Comparison of ENCODE assay signal across 29 cellular contexts in the genomic region with DNA sequence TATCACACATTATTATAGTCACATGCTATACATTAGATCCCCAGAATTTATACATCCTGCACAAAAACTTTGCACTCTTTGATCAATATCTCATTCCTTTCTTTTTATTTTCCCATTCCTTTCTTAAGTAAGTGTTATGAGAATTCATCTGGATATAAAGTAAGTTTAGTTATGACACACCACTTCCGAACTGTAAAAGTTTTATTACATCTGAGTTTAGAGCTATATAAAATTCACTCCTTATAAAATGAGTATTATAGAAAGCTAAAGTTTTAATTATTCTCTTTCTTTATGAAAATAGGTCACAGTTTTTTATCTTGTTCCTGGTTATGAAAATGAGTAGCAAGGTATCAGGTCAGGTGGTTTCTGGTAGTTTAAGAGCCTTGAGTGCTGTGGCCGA.
"Had no signal": no experiment of that assay in that cellular context is flagged by ENCODE, and none has a peak within 500 bp of the region (broad histone marks: within the 10 kb centered on the region; RNA-seq: fewer than 3 reads in every experiment).

No MANE protein-coding gene starts in this region.

- H3K27me3 ChIP-seq: adrenal gland, body of pancreas, dorsolateral prefrontal cortex had no signal

- H3K27ac ChIP-seq: adrenal gland, body of pancreas, dorsolateral prefrontal cortex had no signal

- FAIRE-seq: colon, frontal cortex had no signal

- H3K9me3 ChIP-seq: adrenal gland, body of pancreas had no signal

- H3K4me3 Mint-ChIP-seq: activated CD4-positive, alpha-beta memory T cell treated with anti-CD3 and anti-CD28 coated beads for 36 hours; activated CD4-positive, alpha-beta T cell treated with anti-CD3 and anti-CD28 coated beads for 36 hours; activated CD4-positive, alpha-beta T cell treated with anti-CD3 and anti-CD28 coated beads, Interleukin-2, amount 10 ng/mL, durations not matched to agents 24 days and 14 days; activated CD8-positive, alpha-beta memory T cell treated with anti-CD3 and anti-CD28 coated beads, Interleukin-2, amount 10 ng/mL, durations not matched to agents 7 days and 5 days; activated CD8-positive, alpha-beta T cell treated with anti-CD3 and anti-CD28 coated beads, Interleukin-2, amount 10 ng/mL, durations not matched to agents 7 days and 5 days; activated naive CD4-positive, alpha-beta T cell treated with anti-CD3 and anti-CD28 coated beads for 36 hours; activated naive CD4-positive, alpha-beta T cell treated with anti-CD3 and anti-CD28 coated beads, Interleukin-2, amount 50 U/mL, for 24 hours; activated naive CD8-positive, alpha-beta T cell treated with anti-CD3 and anti-CD28 coated beads for 36 hours; activated naive CD8-positive, alpha-beta T cell treated with anti-CD3 and anti-CD28 coated beads, Interleukin-2, amount 50 U/mL, for 24 hours; activated T-helper 1 cell treated with anti-CD3 and anti-CD28 coated beads, Interleukin-12 subunit alpha, Interleukin-12 subunit beta, Interleukin-2, Interleukin-4 antibody, amounts not matched to agents 30 ng/mL and 10 ng/mL and 1 ng/mL, durations not matched to agents 14 hours and 24 hours and 36 hours; dendritic cell treated with granulocyte-macrophage colony-stimulating factor and Interleukin-4, amounts not matched to agents 40 ng/mL and 50 ng/mL, for 4 days; endodermal cell had no signal

- H3K36me3 ChIP-seq: adrenal gland had no signal

- H3K9me3 Mint-ChIP-seq: activated CD4-positive, alpha-beta T cell treated with anti-CD3 and anti-CD28 coated beads, Interleukin-2, amount 10 ng/mL, durations not matched to agents 24 days and 14 days; activated naive CD4-positive, alpha-beta T cell treated with anti-CD3 and anti-CD28 coated beads, Interleukin-2, amount 50 U/mL, for 24 hours; dendritic cell treated with granulocyte-macrophage colony-stimulating factor and Interleukin-4, amounts not matched to agents 40 ng/mL and 50 ng/mL, for 4 days; endodermal cell had no signal

- H3K36me3 Mint-ChIP-seq: activated CD4-positive, alpha-beta memory T cell treated with anti-CD3 and anti-CD28 coated beads for 36 hours; activated CD8-positive, alpha-beta memory T cell treated with anti-CD3 and anti-CD28 coated beads, Interleukin-2, amount 10 ng/mL, durations not matched to agents 7 days and 5 days; activated naive CD4-positive, alpha-beta T cell treated with anti-CD3 and anti-CD28 coated beads, Interleukin-2, amount 50 U/mL, for 24 hours had no signal

- H3K27me3 Mint-ChIP-seq: activated CD4-positive, alpha-beta memory T cell treated with anti-CD3 and anti-CD28 coated beads for 36 hours; activated CD4-positive, alpha-beta T cell treated with anti-CD3 and anti-CD28 coated beads for 36 hours; activated CD4-positive, alpha-beta T cell treated with anti-CD3 and anti-CD28 coated beads, Interleukin-2, amount 10 ng/mL, durations not matched to agents 24 days and 14 days; activated CD8-positive, alpha-beta memory T cell treated with anti-CD3 and anti-CD28 coated beads, Interleukin-2, amount 10 ng/mL, durations not matched to agents 7 days and 5 days; activated naive CD4-positive, alpha-beta T cell treated with anti-CD3 and anti-CD28 coated beads, Interleukin-2, amount 50 U/mL, for 24 hours; activated naive CD8-positive, alpha-beta T cell treated with anti-CD3 and anti-CD28 coated beads for 36 hours; activated naive CD8-positive, alpha-beta T cell treated with anti-CD3 and anti-CD28 coated beads, Interleukin-2, amount 50 U/mL, for 24 hours; dendritic cell treated with granulocyte-macrophage colony-stimulating factor and Interleukin-4, amounts not matched to agents 40 ng/mL and 50 ng/mL, for 4 days had no signal

- DNase-seq: activated CD4-positive, alpha-beta memory T cell treated with anti-CD3 and anti-CD28 coated beads for 36 hours; activated CD4-positive, alpha-beta T cell treated with anti-CD3 and anti-CD28 coated beads for 36 hours; activated CD4-positive, alpha-beta T cell treated with anti-CD3 and anti-CD28 coated beads, Interleukin-2, amount 10 ng/mL, durations not matched to agents 24 days and 14 days; activated CD4-positive, CD25-positive, alpha-beta regulatory T cell; activated CD4-positive, CD25-positive, alpha-beta regulatory T cell treated with anti-CD3 and anti-CD28 coated beads, Interleukin-2, amount 50 U/mL, for 72 hours; activated CD8-positive, alpha-beta memory T cell treated with anti-CD3 and anti-CD28 coated beads, Interleukin-2, amount 10 ng/mL, durations not matched to agents 7 days and 5 days; activated CD8-positive, alpha-beta memory T cell treated with anti-CD3 and anti-CD28 coated beads, Interleukin-2, amount 50 U/mL, for 4 hours; activated CD8-positive, alpha-beta T cell treated with anti-CD3 and anti-CD28 coated beads, Interleukin-2, amount 10 ng/mL, durations not matched to agents 7 days and 5 days; activated effector memory CD4-positive, alpha-beta T cell treated with anti-CD3 and anti-CD28 coated beads, Interleukin-2, amount 50 U/mL, for 16 hours; activated naive CD4-positive, alpha-beta T cell treated with anti-CD3 and anti-CD28 coated beads for 36 hours; activated naive CD8-positive, alpha-beta T cell treated with anti-CD3 and anti-CD28 coated beads for 36 hours; activated naive CD8-positive, alpha-beta T cell treated with anti-CD3 and anti-CD28 coated beads, Interleukin-2, amount 50 U/mL, for 24 hours; activated T-cell treated with anti-CD3 and anti-CD28 coated beads, Interleukin-2, amount 50 U/mL, for 1 hour; activated T-cell treated with anti-CD3 and anti-CD28 coated beads, Interleukin-2, amount 50 U/mL, for 48 hours; adrenal gland; amygdala; aorta; body of pancreas; caudate nucleus; dorsolateral prefrontal cortex; effector memory CD4-positive, alpha-beta T cell; endodermal cell; T-helper 2 cell had no signal

- H3K27ac Mint-ChIP-seq: activated CD4-positive, alpha-beta memory T cell treated with anti-CD3 and anti-CD28 coated beads for 36 hours; activated CD4-positive, alpha-beta T cell treated with anti-CD3 and anti-CD28 coated beads for 36 hours; activated CD4-positive, alpha-beta T cell treated with anti-CD3 and anti-CD28 coated beads, Interleukin-2, amount 10 ng/mL, durations not matched to agents 24 days and 14 days; activated CD8-positive, alpha-beta memory T cell treated with anti-CD3 and anti-CD28 coated beads, Interleukin-2, amount 10 ng/mL, durations not matched to agents 7 days and 5 days; activated CD8-positive, alpha-beta T cell treated with anti-CD3 and anti-CD28 coated beads, Interleukin-2, amount 10 ng/mL, durations not matched to agents 7 days and 5 days; activated naive CD4-positive, alpha-beta T cell treated with anti-CD3 and anti-CD28 coated beads for 36 hours; activated naive CD4-positive, alpha-beta T cell treated with anti-CD3 and anti-CD28 coated beads, Interleukin-2, amount 50 U/mL, for 24 hours; activated naive CD8-positive, alpha-beta T cell treated with anti-CD3 and anti-CD28 coated beads for 36 hours; activated naive CD8-positive, alpha-beta T cell treated with anti-CD3 and anti-CD28 coated beads, Interleukin-2, amount 50 U/mL, for 24 hours; activated T-helper 1 cell treated with anti-CD3 and anti-CD28 coated beads, Interleukin-12 subunit alpha, Interleukin-12 subunit beta, Interleukin-2, Interleukin-4 antibody, amounts not matched to agents 30 ng/mL and 10 ng/mL and 1 ng/mL, durations not matched to agents 14 hours and 24 hours and 36 hours; activated T-helper 2 cell treated with anti-CD3 and anti-CD28 coated beads, Interferon-gamma antibody, Interleukin-2, Interleukin-4, amounts not matched to agents 10 μg/mL and 5 μg/mL and 100 μg/mL, durations not matched to agents 14 hours and 24 hours and 36 hours; dendritic cell treated with granulocyte-macrophage colony-stimulating factor and Interleukin-4, amounts not matched to agents 40 ng/mL and 50 ng/mL, for 4 days; endodermal cell had no signal

- H3K4me3 ChIP-seq: adrenal gland, body of pancreas, dorsolateral prefrontal cortex had no signal

- H3K4me1 ChIP-seq: adrenal gland, body of pancreas had no signal

- H3K4me1 Mint-ChIP-seq: activated CD4-positive, alpha-beta T cell treated with anti-CD3 and anti-CD28 coated beads for 36 hours; activated CD4-positive, alpha-beta T cell treated with anti-CD3 and anti-CD28 coated beads, Interleukin-2, amount 10 ng/mL, durations not matched to agents 24 days and 14 days; activated CD8-positive, alpha-beta memory T cell treated with anti-CD3 and anti-CD28 coated beads, Interleukin-2, amount 10 ng/mL, durations not matched to agents 7 days and 5 days; activated naive CD4-positive, alpha-beta T cell treated with anti-CD3 and anti-CD28 coated beads, Interleukin-2, amount 50 U/mL, for 24 hours; activated naive CD8-positive, alpha-beta T cell treated with anti-CD3 and anti-CD28 coated beads for 36 hours; endodermal cell had no signal
